Comparison of ENCODE assay signal across 1 cellular context in the genomic region with DNA sequence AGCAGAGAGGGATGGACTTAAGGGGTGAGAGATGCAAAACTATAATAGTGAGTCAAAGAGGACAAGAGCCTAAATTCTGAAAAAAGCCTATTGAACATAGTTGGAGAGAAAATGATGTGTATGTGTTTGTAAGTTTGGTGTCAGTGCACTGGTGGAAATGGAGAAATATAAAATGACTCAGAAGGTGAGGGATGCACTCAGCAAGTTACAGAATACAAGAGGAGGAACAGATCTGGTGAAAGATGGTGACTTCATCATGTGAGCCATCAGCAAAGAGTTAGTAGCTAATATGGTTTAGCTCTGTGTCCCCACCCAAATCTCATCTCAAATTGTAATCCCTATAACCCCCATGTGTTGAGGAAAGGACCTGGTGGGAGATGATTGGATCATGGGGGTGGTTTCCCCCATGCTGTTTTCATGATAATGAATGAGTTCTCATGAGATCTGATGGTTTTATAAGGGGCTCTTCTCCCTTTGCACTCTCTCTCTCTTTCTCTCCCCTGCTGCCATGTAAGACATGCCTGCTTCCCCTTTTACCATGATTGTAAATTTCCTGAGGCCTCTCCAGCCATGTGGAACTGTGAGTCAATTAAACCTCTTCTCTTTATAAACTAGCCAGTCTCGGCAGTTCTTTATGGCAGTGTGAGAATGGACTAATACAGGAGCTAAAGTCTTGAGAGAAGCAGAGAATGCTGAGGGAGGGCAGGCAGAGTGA.
TF ChIP-seq lines count a peak whose summit lies in the region.

No MANE protein-coding gene starts in this region.

TF ChIP-seq in K562, 482 proteins besides CTCF, POLR2A, EP300 and RAD21:
- TF ChIP-seq ZNF766 (CRISPR knock-in tag; conservative IDR thresholded peaks at IDR 0.05) (peak; percentile 78), CC2D1A (IDR thresholded peaks at IDR 0.05) (peak; percentile 51; the same call in 1 of the 2 replicates), SMARCA4 (IDR thresholded peaks at IDR 0.05) (no peak), ZEB2 (IDR thresholded peaks at IDR 0.05) (no peak), ZNF431 (CRISPR knock-in tag; IDR thresholded peaks at IDR 0.05) (peak; percentile 84)
- TF ChIP-seq, protein P1, sequence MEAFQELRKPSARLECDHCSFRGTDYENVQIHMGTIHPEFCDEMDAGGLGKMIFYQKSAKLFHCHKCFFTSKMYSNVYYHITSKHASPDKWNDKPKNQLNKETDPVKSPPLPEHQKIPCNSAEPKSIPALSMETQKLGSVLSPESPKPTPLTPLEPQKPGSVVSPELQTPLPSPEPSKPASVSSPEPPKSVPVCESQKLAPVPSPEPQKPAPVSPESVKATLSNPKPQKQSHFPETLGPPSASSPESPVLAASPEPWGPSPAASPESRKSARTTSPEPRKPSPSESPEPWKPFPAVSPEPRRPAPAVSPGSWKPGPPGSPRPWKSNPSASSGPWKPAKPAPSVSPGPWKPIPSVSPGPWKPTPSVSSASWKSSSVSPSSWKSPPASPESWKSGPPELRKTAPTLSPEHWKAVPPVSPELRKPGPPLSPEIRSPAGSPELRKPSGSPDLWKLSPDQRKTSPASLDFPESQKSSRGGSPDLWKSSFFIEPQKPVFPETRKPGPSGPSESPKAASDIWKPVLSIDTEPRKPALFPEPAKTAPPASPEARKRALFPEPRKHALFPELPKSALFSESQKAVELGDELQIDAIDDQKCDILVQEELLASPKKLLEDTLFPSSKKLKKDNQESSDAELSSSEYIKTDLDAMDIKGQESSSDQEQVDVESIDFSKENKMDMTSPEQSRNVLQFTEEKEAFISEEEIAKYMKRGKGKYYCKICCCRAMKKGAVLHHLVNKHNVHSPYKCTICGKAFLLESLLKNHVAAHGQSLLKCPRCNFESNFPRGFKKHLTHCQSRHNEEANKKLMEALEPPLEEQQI (IDR thresholded peaks at IDR 0.05), result peak; percentile 55; the same call in 1 of the 2 replicates
